In genomic region chr6:44063561-44064059, GRCh38 we compare ENCODE assay signal across 26 cellular contexts.
A peak's percentile ranks its signal among the peaks of the same experiment; 100 is the strongest.
DNase-seq lines count a peak whose midpoint lies in the region; ATAC-seq and TF ChIP-seq lines count a peak whose summit lies in the region.
"Had no signal": no experiment of that assay in that cellular context is flagged by ENCODE, and none has a peak within 500 bp of the region (broad histone marks: within the 10 kb centered on the region; RNA-seq: fewer than 3 reads in every experiment).

No MANE protein-coding gene starts in this region.

- peaks cover 15% of the 10 kb centered on the region for H3K4me1 ChIP-seq in neural progenitor cell
- H3K4me1 ChIP-seq in testis, result peaks cover 24% of the 10 kb centered on the region
- H3K4me1 ChIP-seq: Caco-2 had no signal

- TF ChIP-seq CTCF in AG04450 (IDR thresholded peaks at IDR 0.05; ENCODE audit: low read depth, low read length) (no peak), HFFc6 (IDR thresholded peaks at IDR 0.05) (no peak), neural progenitor cell (IDR thresholded peaks at IDR 0.05) (no peak), testis (IDR thresholded peaks at IDR 0.05) (no peak)

- H3K9me3 ChIP-seq in AG04450 (ENCODE audit: control insufficient read depth, insufficient read depth, low read length) (peaks cover 2% of the 10 kb centered on the region), neural progenitor cell (ENCODE audit: low read depth) (no peaks in the 10 kb centered on the region), testis (no peaks in the 10 kb centered on the region)
- H3K9me3 ChIP-seq: Caco-2, thoracic aorta had no signal

- no peak for TF ChIP-seq POLR2A in testis (IDR thresholded peaks at IDR 0.05)

- H3K36me3 Mint-ChIP-seq in HFFc6 (ENCODE audit: low read depth), result no peaks in the 10 kb centered on the region
- no peaks in the 10 kb centered on the region for H3K36me3 Mint-ChIP-seq in dendritic cell treated with granulocyte-macrophage colony-stimulating factor and Interleukin-4, amounts not matched to agents 40 ng/mL and 50 ng/mL, for 4 days (ENCODE audit: low read depth)
- no peaks in the 10 kb centered on the region for H3K36me3 Mint-ChIP-seq in neural progenitor cell
- H3K36me3 Mint-ChIP-seq: mesothelial cell of epicardium had no signal

- 79 to 82% methylated on average over 2 to 3 of the region's 3 CpGs for WGBS in testis, 2 donors

- ATAC-seq in GM18867 (IDR thresholded peaks at IDR 0.05; ENCODE audit: unreplicated experiment) (no peak), GM18909 (IDR thresholded peaks at IDR 0.05; ENCODE audit: poor library complexity, unreplicated experiment) (no peak)

- no peaks in the 10 kb centered on the region for H4K20me1 ChIP-seq in neural progenitor cell (ENCODE audit: low read depth)

- intact Hi-C loops in dendritic cell treated with granulocyte-macrophage colony-stimulating factor and Interleukin-4, amounts not matched to agents 40 ng/mL and 50 ng/mL, for 4 days (cut with micrococcal nuclease), result no loop called here
- intact Hi-C loops in testis (cut with DNase I; ENCODE audit: low total_unique reads), result no loop called here

- H3K27ac ChIP-seq in AG04450 (ENCODE audit: low read depth, low read length) (peak overlapping the region; percentile 21), neural progenitor cell (no peak overlapping the region), testis (peak overlapping the region in 1 of 2 donors; percentile 10)
- H3K27ac ChIP-seq: VCaP had no signal

- H3K4me3 ChIP-seq in AG04450 (ENCODE audit: low read depth, low read length) (no peak overlapping the region), neural progenitor cell (no peak overlapping the region), testis (no peak overlapping the region)
- H3K4me3 ChIP-seq: thoracic aorta had no signal

- H2AFZ ChIP-seq in neural progenitor cell (replicated peaks), result no peak overlapping the region

- peak overlapping the region; percentile 93; the same call in 1 of the 2 replicates for H3K27ac Mint-ChIP-seq in HFFc6
- H3K27ac Mint-ChIP-seq in dendritic cell treated with granulocyte-macrophage colony-stimulating factor and Interleukin-4, amounts not matched to agents 40 ng/mL and 50 ng/mL, for 4 days, result peak overlapping the region; percentile 100
- peak overlapping the region; percentile 86 for H3K27ac Mint-ChIP-seq in neural progenitor cell

- H3K79me2 ChIP-seq in neural progenitor cell (ENCODE audit: low read depth), result no peaks in the 10 kb centered on the region

- H3K9me3 Mint-ChIP-seq in HFFc6, result no peaks in the 10 kb centered on the region
- no peaks in the 10 kb centered on the region for H3K9me3 Mint-ChIP-seq in dendritic cell treated with granulocyte-macrophage colony-stimulating factor and Interleukin-4, amounts not matched to agents 40 ng/mL and 50 ng/mL, for 4 days
- H3K9me3 Mint-ChIP-seq in neural progenitor cell, result peaks cover 3% of the 10 kb centered on the region

- H3K27me3 ChIP-seq in AG04450 (ENCODE audit: control insufficient read depth, insufficient read depth, low read length) (no peaks in the 10 kb centered on the region), neural progenitor cell (no peaks in the 10 kb centered on the region), testis (no peaks in the 10 kb centered on the region)

- H3K4me3 Mint-ChIP-seq in HFFc6 (no peak overlapping the region), neural progenitor cell (no peak overlapping the region)
- no peak overlapping the region for H3K4me3 Mint-ChIP-seq in dendritic cell treated with granulocyte-macrophage colony-stimulating factor and Interleukin-4, amounts not matched to agents 40 ng/mL and 50 ng/mL, for 4 days
- H3K4me3 Mint-ChIP-seq: mesothelial cell of epicardium, T-helper 17 cell had no signal

- CTCF ChIA-PET in AG04450 (lab: Charles Lee), result interaction anchor here (0.5 to 1.9 kb wide), 4 partner anchors 11 to 295 kb away, joined by 3 to 7 read pairs (median 6); no protein-coding TSS in a partner anchor

- peaks cover 2% of the 10 kb centered on the region for H3F3A ChIP-seq in neural progenitor cell (ENCODE audit: low read depth)

- H3K4me1 Mint-ChIP-seq in HFFc6 (ENCODE audit: low read depth) (peaks cover 86% of the 10 kb centered on the region), neural progenitor cell (peaks cover 23% of the 10 kb centered on the region)
- peaks cover 97% of the 10 kb centered on the region for H3K4me1 Mint-ChIP-seq in dendritic cell treated with granulocyte-macrophage colony-stimulating factor and Interleukin-4, amounts not matched to agents 40 ng/mL and 50 ng/mL, for 4 days (ENCODE audit: low read depth)

- H3K36me3 ChIP-seq in neural progenitor cell (no peaks in the 10 kb centered on the region), testis (ENCODE audit: low read depth, missing control alignments) (no peaks in the 10 kb centered on the region)
- H3K36me3 ChIP-seq: thoracic aorta had no signal

- POLR2A ChIA-PET in AG04450 (lab: Yijun Ruan, JAX), result interaction anchor here (1.3 kb wide), 1 partner anchor 10 kb away, joined by 5 read pairs; no protein-coding TSS in a partner anchor

- H3K27me3 Mint-ChIP-seq in HFFc6 (ENCODE audit: insufficient read depth) (peaks cover 2% of the 10 kb centered on the region), neural progenitor cell (ENCODE audit: insufficient read depth, low read depth) (peaks cover 2% of the 10 kb centered on the region)
- H3K27me3 Mint-ChIP-seq in dendritic cell treated with granulocyte-macrophage colony-stimulating factor and Interleukin-4, amounts not matched to agents 40 ng/mL and 50 ng/mL, for 4 days, result peaks cover 7% of the 10 kb centered on the region

- no peak for DNase-seq in AG04450 (ENCODE audit: low read depth, low spot score)
- DNase-seq in HFFc6, result no peak
- DNase-seq in neural progenitor cell (ENCODE audit: low spot score), result no peak
- no peak for DNase-seq in SW 1271 (lab: John Stamatoyannopoulos, UW)
- DNase-seq in testis, result no peak
- DNase-seq: activated naive CD4-positive, alpha-beta T cell; AML-193; amygdala; Caco-2; cerebellar nuclear complex; effector memory CD4-positive, alpha-beta T cell; hypothalamus; Karpas-422; kidney glomerular epithelial cell; NCI-H1092; NCI-H2081; NCI-H510A; SIG-M5; stimulated activated CD4-positive, alpha-beta T cell treated with anti-CD3 and anti-CD28 coated beads, Interleukin-12 subunit alpha, Interleukin-12 subunit beta, amount 100 ng/mL, for 4 hours; T-helper 17 cell had no signal

- no peak overlapping the region for H3K4me2 ChIP-seq in neural progenitor cell

- H3K9ac ChIP-seq in neural progenitor cell, result no peak overlapping the region
